1 cellular context compared by ENCODE assay signal in the genomic region with DNA sequence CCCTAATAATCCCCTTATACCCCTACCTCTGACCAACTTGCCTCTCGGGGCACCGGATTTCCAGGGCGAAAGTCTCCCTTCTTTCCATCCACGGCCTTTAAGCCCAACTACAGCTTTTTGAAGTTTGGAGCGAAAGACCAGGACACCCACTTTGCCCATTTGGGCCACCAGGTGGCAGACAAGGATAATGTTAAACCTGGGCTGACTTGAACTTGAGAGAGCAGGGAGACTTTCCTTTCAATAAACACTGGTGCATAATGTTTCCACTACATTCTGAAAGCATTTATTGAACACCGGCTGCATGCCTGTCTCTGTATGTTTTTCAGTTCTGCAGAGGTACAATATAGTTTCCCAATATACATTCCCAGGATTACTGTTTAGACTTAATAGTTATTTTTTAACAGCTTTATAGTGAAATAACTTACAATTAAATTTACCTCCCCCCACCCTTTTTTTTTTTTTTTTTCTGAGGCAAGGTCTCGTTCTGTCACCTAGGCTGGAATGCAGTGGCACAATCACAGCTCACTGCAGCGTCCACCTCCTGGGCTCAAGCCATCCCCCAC.
TF ChIP-seq lines count a peak whose summit lies in the region.

No MANE protein-coding gene starts in this region.

TF ChIP-seq in GM23338, 12 proteins besides CTCF, POLR2A, EP300 and RAD21 (continued from another document):
- TF ChIP-seq, protein P1, sequence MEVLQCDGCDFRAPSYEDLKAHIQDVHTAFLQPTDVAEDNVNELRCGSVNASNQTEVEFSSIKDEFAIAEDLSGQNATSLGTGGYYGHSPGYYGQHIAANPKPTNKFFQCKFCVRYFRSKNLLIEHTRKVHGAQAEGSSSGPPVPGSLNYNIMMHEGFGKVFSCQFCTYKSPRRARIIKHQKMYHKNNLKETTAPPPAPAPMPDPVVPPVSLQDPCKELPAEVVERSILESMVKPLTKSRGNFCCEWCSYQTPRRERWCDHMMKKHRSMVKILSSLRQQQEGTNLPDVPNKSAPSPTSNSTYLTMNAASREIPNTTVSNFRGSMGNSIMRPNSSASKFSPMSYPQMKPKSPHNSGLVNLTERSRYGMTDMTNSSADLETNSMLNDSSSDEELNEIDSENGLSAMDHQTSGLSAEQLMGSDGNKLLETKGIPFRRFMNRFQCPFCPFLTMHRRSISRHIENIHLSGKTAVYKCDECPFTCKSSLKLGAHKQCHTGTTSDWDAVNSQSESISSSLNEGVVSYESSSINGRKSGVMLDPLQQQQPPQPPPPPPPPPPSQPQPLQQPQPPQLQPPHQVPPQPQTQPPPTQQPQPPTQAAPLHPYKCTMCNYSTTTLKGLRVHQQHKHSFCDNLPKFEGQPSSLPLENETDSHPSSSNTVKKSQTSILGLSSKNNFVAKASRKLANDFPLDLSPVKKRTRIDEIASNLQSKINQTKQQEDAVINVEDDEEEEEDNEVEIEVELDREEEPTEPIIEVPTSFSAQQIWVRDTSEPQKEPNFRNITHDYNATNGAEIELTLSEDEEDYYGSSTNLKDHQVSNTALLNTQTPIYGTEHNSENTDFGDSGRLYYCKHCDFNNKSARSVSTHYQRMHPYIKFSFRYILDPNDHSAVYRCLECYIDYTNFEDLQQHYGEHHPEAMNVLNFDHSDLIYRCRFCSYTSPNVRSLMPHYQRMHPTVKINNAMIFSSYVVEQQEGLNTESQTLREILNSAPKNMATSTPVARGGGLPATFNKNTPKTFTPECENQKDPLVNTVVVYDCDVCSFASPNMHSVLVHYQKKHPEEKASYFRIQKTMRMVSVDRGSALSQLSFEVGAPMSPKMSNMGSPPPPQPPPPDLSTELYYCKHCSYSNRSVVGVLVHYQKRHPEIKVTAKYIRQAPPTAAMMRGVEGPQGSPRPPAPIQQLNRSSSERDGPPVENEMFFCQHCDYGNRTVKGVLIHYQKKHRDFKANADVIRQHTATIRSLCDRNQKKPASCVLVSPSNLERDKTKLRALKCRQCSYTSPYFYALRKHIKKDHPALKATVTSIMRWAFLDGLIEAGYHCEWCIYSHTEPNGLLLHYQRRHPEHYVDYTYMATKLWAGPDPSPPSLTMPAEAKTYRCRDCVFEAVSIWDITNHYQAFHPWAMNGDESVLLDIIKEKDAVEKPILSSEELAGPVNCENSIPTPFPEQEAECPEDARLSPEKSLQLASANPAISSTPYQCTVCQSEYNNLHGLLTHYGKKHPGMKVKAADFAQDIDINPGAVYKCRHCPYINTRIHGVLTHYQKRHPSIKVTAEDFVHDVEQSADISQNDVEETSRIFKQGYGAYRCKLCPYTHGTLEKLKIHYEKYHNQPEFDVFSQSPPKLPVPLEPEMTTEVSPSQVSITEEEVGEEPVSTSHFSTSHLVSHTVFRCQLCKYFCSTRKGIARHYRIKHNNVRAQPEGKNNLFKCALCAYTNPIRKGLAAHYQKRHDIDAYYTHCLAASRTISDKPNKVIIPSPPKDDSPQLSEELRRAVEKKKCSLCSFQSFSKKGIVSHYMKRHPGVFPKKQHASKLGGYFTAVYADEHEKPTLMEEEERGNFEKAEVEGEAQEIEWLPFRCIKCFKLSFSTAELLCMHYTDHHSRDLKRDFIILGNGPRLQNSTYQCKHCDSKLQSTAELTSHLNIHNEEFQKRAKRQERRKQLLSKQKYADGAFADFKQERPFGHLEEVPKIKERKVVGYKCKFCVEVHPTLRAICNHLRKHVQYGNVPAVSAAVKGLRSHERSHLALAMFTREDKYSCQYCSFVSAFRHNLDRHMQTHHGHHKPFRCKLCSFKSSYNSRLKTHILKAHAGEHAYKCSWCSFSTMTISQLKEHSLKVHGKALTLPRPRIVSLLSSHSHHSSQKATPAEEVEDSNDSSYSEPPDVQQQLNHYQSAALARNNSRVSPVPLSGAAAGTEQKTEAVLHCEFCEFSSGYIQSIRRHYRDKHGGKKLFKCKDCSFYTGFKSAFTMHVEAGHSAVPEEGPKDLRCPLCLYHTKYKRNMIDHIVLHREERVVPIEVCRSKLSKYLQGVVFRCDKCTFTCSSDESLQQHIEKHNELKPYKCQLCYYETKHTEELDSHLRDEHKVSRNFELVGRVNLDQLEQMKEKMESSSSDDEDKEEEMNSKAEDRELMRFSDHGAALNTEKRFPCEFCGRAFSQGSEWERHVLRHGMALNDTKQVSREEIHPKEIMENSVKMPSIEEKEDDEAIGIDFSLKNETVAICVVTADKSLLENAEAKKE (CRISPR knock-in tag; IDR thresholded peaks at IDR 0.05): no peak
- TF ChIP-seq JUNB (IDR thresholded peaks at IDR 0.05; ENCODE audit: unreplicated experiment): no peak
